In the genomic region with DNA sequence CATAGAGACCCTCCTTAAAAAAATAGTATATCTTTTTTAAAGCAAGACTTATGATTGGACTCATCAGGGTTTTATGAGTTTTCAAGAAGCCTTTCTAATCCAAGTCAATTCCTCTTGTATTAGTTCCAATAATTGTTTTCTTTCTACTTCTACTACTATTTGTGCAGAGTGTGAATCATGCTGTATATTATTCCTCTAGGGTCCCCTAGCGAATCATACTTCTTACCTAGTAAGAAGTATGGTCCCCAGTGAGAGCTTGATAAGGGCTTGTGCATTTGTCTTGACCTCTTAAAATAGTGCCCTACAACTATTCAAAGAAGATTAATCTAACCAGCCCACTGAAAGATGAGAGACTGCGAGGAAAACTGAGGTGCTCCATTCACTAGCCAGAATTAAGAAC, we compare ENCODE assay signal across 1 cellular context.
TF ChIP-seq lines count a peak whose summit lies in the region.

No MANE protein-coding gene starts in this region.

TF ChIP-seq in H1, 55 proteins besides CTCF, POLR2A, EP300 and RAD21:
- no peak for TF ChIP-seq MAFK (IDR thresholded peaks at IDR 0.05; ENCODE audit: low read depth, low read length)
TF ChIP-seq in H1: peak in this region for 0.
